Comparison of ENCODE assay signal across 17 cellular contexts in genomic region chr2:25438793-25439192, GRCh38.
DNase-seq lines count a peak whose midpoint lies in the region; ATAC-seq, FAIRE-seq and TF ChIP-seq lines count a peak whose summit lies in the region.
"Had no signal": no experiment of that assay in that cellular context is flagged by ENCODE, and none has a peak within 500 bp of the region (broad histone marks: within the 10 kb centered on the region; RNA-seq: fewer than 3 reads in every experiment).

No MANE protein-coding gene starts in this region.

- H3K36me3 ChIP-seq in OCI-LY3 (replicated peaks; ENCODE audit: low read depth, low read length): peaks cover 10% of the 10 kb centered on the region
- H3K36me3 ChIP-seq: HAP-1 had no signal

- H3K9me3 ChIP-seq in A549: peaks cover 3% of the 10 kb centered on the region; the same call in 1 of the 3 replicates
- H3K9me3 ChIP-seq in OCI-LY3 (ENCODE audit: insufficient read depth, low read length): 0 out of 2 replicates have a peak, but pooled peaks cover 6% of the 10 kb centered on the region
- H3K9me3 ChIP-seq: HAP-1 had no signal

- H3K79me2 ChIP-seq in OCI-LY3 (ENCODE audit: low read length): no peaks in the 10 kb centered on the region

- H3K27ac ChIP-seq in A549: no peak overlapping the region
- peak overlapping the region; percentile 78 for H3K27ac ChIP-seq in OCI-LY3 (ENCODE audit: low read length)
- H3K27ac ChIP-seq: C4-2B, GM23248, HL-60 had no signal

- H3K36me3 Mint-ChIP-seq in stimulated activated memory B cell treated with anti-CD40 and anti-IgM and Interleukin-4, amounts not matched to agents 10 μg/mL and 1 μg/mL and 100 μg/mL, for 72 hours: peaks cover 27% of the 10 kb centered on the region

- no peak for TF ChIP-seq POLR2A in A549 (IDR thresholded peaks at IDR 0.05; ENCODE audit: low read length)

- no peak overlapping the region for H3K4me3 Mint-ChIP-seq in stimulated activated memory B cell treated with anti-CD40 and anti-IgM and Interleukin-4, amounts not matched to agents 10 μg/mL and 1 μg/mL and 100 μg/mL, for 72 hours
- H3K4me3 Mint-ChIP-seq: CD4-positive, alpha-beta memory T cell; IgD-negative memory B cell had no signal

- no peak for TF ChIP-seq CTCF in A549 (IDR thresholded peaks at IDR 0.05)
- no peak for TF ChIP-seq CTCF in OCI-LY3 (IDR thresholded peaks at IDR 0.05; ENCODE audit: low read depth, low read length)
- no peak for TF ChIP-seq CTCF in omental fat pad (IDR thresholded peaks at IDR 0.05)

- CTCF ChIA-PET in A549 (lab: Yijun Ruan, JAX): interaction anchor here (0.7 to 2.7 kb wide), 3 partner anchors 62 to 128 kb away, joined by 3 to 13 read pairs (median 3); no protein-coding TSS in a partner anchor

- peaks cover 37% of the 10 kb centered on the region for H3K4me1 Mint-ChIP-seq in stimulated activated memory B cell treated with anti-CD40 and anti-IgM and Interleukin-4, amounts not matched to agents 10 μg/mL and 1 μg/mL and 100 μg/mL, for 72 hours
- H3K4me1 Mint-ChIP-seq: CD4-positive, alpha-beta memory T cell had no signal

- no peak overlapping the region for H2AFZ ChIP-seq in OCI-LY3 (ENCODE audit: low read depth, low read length)
- H2AFZ ChIP-seq: GM23248 had no signal

- no peaks in the 10 kb centered on the region for H4K20me1 ChIP-seq in OCI-LY3 (ENCODE audit: insufficient read depth, low read length)

- no peak for ATAC-seq in A549
- ATAC-seq in stimulated activated memory B cell treated with anti-CD40 and anti-IgM and Interleukin-4, amounts not matched to agents 10 μg/mL and 1 μg/mL and 100 μg/mL, for 72 hours: no peak
- no peak for ATAC-seq in omental fat pad (ENCODE audit: low FRiP score)

- H3K9ac ChIP-seq in OCI-LY3 (ENCODE audit: low read length): peak overlapping the region; percentile 6; the same call in 1 of the 2 replicates
- H3K9ac ChIP-seq: GM23248 had no signal

- WGBS in A549 (ENCODE audit: missing lambda C conversion rate): 91% methylated on average over 2 of the region's 2 CpGs

- H3K27ac Mint-ChIP-seq in stimulated activated memory B cell treated with anti-CD40 and anti-IgM and Interleukin-4, amounts not matched to agents 10 μg/mL and 1 μg/mL and 100 μg/mL, for 72 hours: peak overlapping the region; percentile 3
- H3K27ac Mint-ChIP-seq: CD4-positive, alpha-beta memory T cell; IgD-negative memory B cell had no signal

- no peaks in the 10 kb centered on the region for H3K4me1 ChIP-seq in A549
- peaks cover 57% of the 10 kb centered on the region for H3K4me1 ChIP-seq in OCI-LY3 (ENCODE audit: low read length)
- H3K4me1 ChIP-seq: HAP-1 had no signal

- peaks cover 3% of the 10 kb centered on the region for H3K9me3 Mint-ChIP-seq in stimulated activated memory B cell treated with anti-CD40 and anti-IgM and Interleukin-4, amounts not matched to agents 10 μg/mL and 1 μg/mL and 100 μg/mL, for 72 hours
- H3K9me3 Mint-ChIP-seq: CD4-positive, alpha-beta memory T cell; IgD-negative memory B cell had no signal

- DNase-seq in A549 (ENCODE audit: low read depth in 1 of 2, low spot score in 1 of 2) (no peak), GM18507 (ENCODE audit: extremely low spot score, insufficient read length, low read depth) (no peak), omental fat pad (ENCODE audit: low spot score) (no peak), NCI-H524 (lab: John Stamatoyannopoulos, UW) (no peak)
- DNase-seq: ACHN; CD4-positive, alpha-beta memory T cell; DMS153; DMS79; GDM1; GM23248; KG1 had no signal

- H3K4me2 ChIP-seq in A549 (no peak overlapping the region), OCI-LY3 (ENCODE audit: low read length) (peak overlapping the region; percentile 44)

- no peaks in the 10 kb centered on the region for H3K27me3 ChIP-seq in OCI-LY3 (ENCODE audit: low read depth, low read length)

- no peaks in the 10 kb centered on the region for H3K27me3 Mint-ChIP-seq in stimulated activated memory B cell treated with anti-CD40 and anti-IgM and Interleukin-4, amounts not matched to agents 10 μg/mL and 1 μg/mL and 100 μg/mL, for 72 hours
- H3K27me3 Mint-ChIP-seq: CD4-positive, alpha-beta memory T cell; IgD-negative memory B cell had no signal

- H3K4me3 ChIP-seq in A549 (no peak overlapping the region), OCI-LY3 (ENCODE audit: low read length) (no peak overlapping the region)
- H3K4me3 ChIP-seq: GM23248, HAP-1 had no signal

- TF ChIP-seq EP300 in A549 (IDR thresholded peaks at IDR 0.05): no peak

- FAIRE-seq in A549 (lab: Jason Lieb, UNC): no peak
- FAIRE-seq in GM18507 (lab: Jason Lieb, UNC): peak; percentile 57

- TF ChIP-seq RAD21 in A549 (conservative IDR thresholded peaks at IDR 0.05 in 1 of 2, IDR thresholded peaks at IDR 0.05 in 1 of 2): no peak

- POLR2A ChIA-PET in A549 (lab: Yijun Ruan, JAX): no interaction called here

TF ChIP-seq in A549, 52 proteins besides CTCF, POLR2A, EP300 and RAD21:
- TF ChIP-seq MAFK (IDR thresholded peaks at IDR 0.05; ENCODE audit: partially characterized antibody) (peak; percentile 90), NR3C1 (IDR thresholded peaks at IDR 0.05) (no peak)
TF ChIP-seq in A549: peak in this region for 1.
